ENCODE assay signal across 10 cellular contexts in genomic region chr2:101330253-101330921, GRCh38. TPM values are rescaled to one million over a fixed set of nuclear protein-coding genes. Genes with fewer than 3 reads are reported as not detected.
DNase-seq lines count a peak whose midpoint lies in the region; ATAC-seq and TF ChIP-seq lines count a peak whose summit lies in the region.
"Had no signal": no experiment of that assay in that cellular context is flagged by ENCODE, and none has a peak within 500 bp of the region (broad histone marks: within the 10 kb centered on the region; RNA-seq: fewer than 3 reads in every experiment).

No MANE protein-coding gene starts in this region.

- H3K36me3 ChIP-seq in RWPE2 (ENCODE audit: low read depth) = no peaks in the 10 kb centered on the region

- H3K27ac Mint-ChIP-seq in stimulated activated naive CD8-positive, alpha-beta T cell treated with anti-CD3 and anti-CD28 coated beads, Interleukin-15, amount 100 ng/mL, for 72 hours = peak overlapping the region; percentile 59 to 89

- ATAC-seq in RWPE2 (ENCODE audit: low read depth) = no peak
- peak; percentile 64 for ATAC-seq in left lobe of liver
- peak; percentile 38 for ATAC-seq in stimulated activated naive CD8-positive, alpha-beta T cell treated with anti-CD3 and anti-CD28 coated beads, Interleukin-15, amount 100 ng/mL, for 72 hours
- no peak for ATAC-seq in HG02884 (IDR thresholded peaks at IDR 0.05; ENCODE audit: unreplicated experiment)

- no peaks in the 10 kb centered on the region for H3K9me3 ChIP-seq in RWPE2 (ENCODE audit: severe bottlenecking)

- peak overlapping the region; percentile 35 to 59 for H3K4me3 Mint-ChIP-seq in stimulated activated naive CD8-positive, alpha-beta T cell treated with anti-CD3 and anti-CD28 coated beads, Interleukin-15, amount 100 ng/mL, for 72 hours
- H3K4me3 Mint-ChIP-seq: brain had no signal

- H3K4me1 ChIP-seq in RWPE2 (ENCODE audit: insufficient read depth, poor library complexity, severe bottlenecking) = peaks cover 35% of the 10 kb centered on the region

- TF ChIP-seq CTCF in RWPE2 (IDR thresholded peaks at IDR 0.05; ENCODE audit: poor library complexity, severe bottlenecking) = no peak

- H3K4me3 ChIP-seq in RWPE2 (ENCODE audit: severe bottlenecking) = no peak overlapping the region

- peak overlapping the region; percentile 99 for H3K27ac ChIP-seq in RWPE2 (ENCODE audit: poor library complexity, severe bottlenecking)

- DNase-seq in RWPE2 (ENCODE audit: low spot score) (no peak), astrocyte of the hippocampus (ENCODE audit: low read depth, low spot score) (peak; percentile 46), left lobe of liver (ENCODE audit: low spot score) (no peak), NCI-H2107 treated with DMSO at 0.1 percent for 48 hours (lab: John Stamatoyannopoulos, UW; ENCODE audit: unreplicated experiment) (no peak), NCI-H69 (lab: John Stamatoyannopoulos, UW) (no peak), NCI-H1436 treated with DMSO at 0.1 percent for 48 hours (lab: John Stamatoyannopoulos, UW) (no peak)
- DNase-seq in stimulated activated naive CD8-positive, alpha-beta T cell treated with anti-CD3 and anti-CD28 coated beads, Interleukin-15, amount 100 ng/mL, for 72 hours = peak in 1 of 2 donors; percentile 29
- DNase-seq: NCI-H1417 had no signal

- no peaks in the 10 kb centered on the region for H3K27me3 ChIP-seq in RWPE2 (ENCODE audit: insufficient read depth, poor library complexity, severe bottlenecking)

- H3K4me1 Mint-ChIP-seq in stimulated activated naive CD8-positive, alpha-beta T cell treated with anti-CD3 and anti-CD28 coated beads, Interleukin-15, amount 100 ng/mL, for 72 hours = peaks cover 37% of the 10 kb centered on the region

- H3K27me3 Mint-ChIP-seq in stimulated activated naive CD8-positive, alpha-beta T cell treated with anti-CD3 and anti-CD28 coated beads, Interleukin-15, amount 100 ng/mL, for 72 hours = no peaks in the 10 kb centered on the region
- H3K27me3 Mint-ChIP-seq: brain had no signal

- no peaks in the 10 kb centered on the region for H3K9me3 Mint-ChIP-seq in stimulated activated naive CD8-positive, alpha-beta T cell treated with anti-CD3 and anti-CD28 coated beads, Interleukin-15, amount 100 ng/mL, for 72 hours

RNA-seq across cellular contexts. Expression of gene RNF149, which starts 21.9 kb away (rescaled TPM):
- 18.6 TPM for total RNA-seq in left lobe of liver

RNA-seq across cellular contexts. Expression of gene CREG2, which starts 56.9 kb away (rescaled TPM):
- total RNA-seq in left lobe of liver = not detected

Comparison
In these comparisons a context has a peak if more than half of its experiments do, and no peak if none do; other contexts are left out.
1. ATAC-seq: peak in left lobe of liver (single experiment) and stimulated activated naive CD8-positive, alpha-beta T cell treated with anti-CD3 and anti-CD28 coated beads, Interleukin-15, amount 100 ng/mL, for 72 hours (single experiment); none in RWPE2 (single experiment) and HG02884 (single experiment).